In the genomic region with DNA sequence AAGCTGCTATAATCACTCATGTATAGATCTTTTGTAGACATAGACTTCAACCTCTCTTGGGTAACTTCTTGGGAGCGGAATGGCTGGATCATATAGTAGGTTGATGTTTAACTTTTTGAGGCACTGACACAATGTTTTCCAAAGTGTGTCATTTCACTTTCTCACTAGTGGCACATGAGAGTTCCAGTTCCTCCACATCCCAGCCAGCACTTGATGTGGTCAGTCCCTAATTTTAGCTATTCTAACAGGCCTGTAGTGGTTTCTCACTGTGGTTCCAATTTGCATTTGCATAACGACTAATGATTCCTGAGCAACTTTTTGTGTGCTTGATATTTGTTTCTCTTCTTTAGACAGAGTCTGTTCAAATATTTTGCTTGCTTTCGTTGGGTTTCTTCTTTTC, we compare ENCODE assay signal across 26 cellular contexts.
"Had no signal": no experiment of that assay in that cellular context is flagged by ENCODE, and none has a peak within 500 bp of the region (broad histone marks: within the 10 kb centered on the region; RNA-seq: fewer than 3 reads in every experiment).

No MANE protein-coding gene starts in this region.

- H3K4me3 ChIP-seq: K562 had no signal

- H3K27ac ChIP-seq: HL-60, KMS-11, RWPE1 had no signal

- H3K9me3 ChIP-seq: SK-N-SH had no signal

- ATAC-seq: K562, Panc1, PC-3, T-cell had no signal

- DNase-seq: Kasumi-1, MM.1S, NCI-H1092, NCI-H1105 treated with DMSO at 0.1 percent for 48 hours, NCI-H1417 treated with DMSO at 0.1 percent for 48 hours, NCI-H146, NCI-H1694 treated with DMSO at 0.1 percent for 48 hours, NCI-H1930, NCI-H2081, NCI-H2171, NCI-H226, NCI-H446, NCI-H510A, NCI-H524 treated with DMSO at 0.1 percent for 48 hours, NCI-H69, NCI-H774, PC-3, SHP77, SK-N-SH, SW 1271, T-cell had no signal
